In the genomic region with DNA sequence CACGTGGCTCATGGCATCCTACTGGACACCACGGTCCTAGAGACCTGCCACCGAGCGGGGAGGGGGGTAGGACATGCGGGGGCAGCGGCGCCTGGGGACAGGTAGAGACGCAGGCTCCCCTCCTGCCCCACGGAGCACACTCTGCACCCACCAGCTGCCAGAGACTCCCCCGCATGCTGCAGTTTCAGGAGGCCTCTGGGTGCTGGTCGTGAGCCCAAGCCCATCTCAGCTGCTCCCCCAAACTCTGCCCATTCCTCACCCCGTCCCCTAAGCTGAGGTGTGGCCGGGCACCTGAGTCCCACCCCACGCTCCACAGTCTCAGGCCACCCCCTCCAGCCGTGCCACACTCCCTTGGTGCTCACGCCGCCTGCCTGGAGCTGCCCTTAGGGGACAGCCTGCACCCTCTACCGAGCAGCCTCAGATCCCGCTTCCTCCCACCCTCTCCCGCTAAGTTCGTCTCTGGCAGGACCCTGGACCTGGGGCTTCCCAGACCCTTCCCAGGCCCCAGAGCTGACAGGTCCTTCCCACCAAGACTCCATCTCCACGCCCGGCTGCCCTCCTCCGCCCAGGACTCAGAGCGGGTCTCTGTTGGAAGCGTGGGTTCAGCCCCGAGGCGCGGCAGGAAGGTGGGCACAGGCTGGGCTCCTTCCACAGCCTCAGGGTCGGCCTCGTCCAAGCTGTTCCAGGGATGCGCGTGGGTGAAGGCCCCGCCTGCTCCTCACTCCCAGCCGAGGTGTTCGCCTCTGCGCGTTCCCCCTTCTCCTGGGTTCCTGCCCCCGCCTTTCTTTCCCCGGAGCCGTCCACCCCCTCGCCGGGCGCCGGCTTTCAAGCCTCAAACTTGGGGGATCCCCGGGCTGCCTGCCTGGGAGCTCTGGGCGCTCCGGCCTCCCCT, we compare ENCODE assay signal across 6 cellular contexts. TPM values are rescaled to one million over a fixed set of nuclear protein-coding genes. Genes with fewer than 3 reads are reported as not detected.
DNase-seq lines count a peak whose midpoint lies in the region; ATAC-seq and TF ChIP-seq lines count a peak whose summit lies in the region.

No MANE protein-coding gene starts in this region.

- no peak for TF ChIP-seq POLR2A in testis (IDR thresholded peaks at IDR 0.05)

- TF ChIP-seq CTCF in hepatocyte (IDR thresholded peaks at IDR 0.05; ENCODE audit: poor library complexity), result no peak
- no peak for TF ChIP-seq CTCF in testis (IDR thresholded peaks at IDR 0.05)

- peak; percentile 36 for DNase-seq in Right ventricle myocardium superior
- DNase-seq in left ventricle myocardium superior, result no peak
- peak; percentile 41 for DNase-seq in hepatocyte (ENCODE audit: low spot score)
- no peak for DNase-seq in testis
- no peak for DNase-seq in iPS-NIHi11 (ENCODE audit: low spot score)
- DNase-seq in COLO829 (ENCODE audit: low spot score), result no peak

- H3K79me2 ChIP-seq in hepatocyte, result peaks cover 49% of the 10 kb centered on the region

- intact Hi-C loops in Right ventricle myocardium superior (cut with DNase I), result loop anchor here (5.0 kb wide), 1 partner anchor 45 kb away; no protein-coding TSS in a partner anchor
- intact Hi-C loops in left ventricle myocardium superior (cut with micrococcal nuclease), result no loop called here
- intact Hi-C loops in testis (cut with DNase I; ENCODE audit: low total_unique reads), result no loop called here

- no peaks in the 10 kb centered on the region for H3K4me1 ChIP-seq in hepatocyte (ENCODE audit: insufficient read depth)
- peaks cover 4% of the 10 kb centered on the region for H3K4me1 ChIP-seq in testis

- H3K9me2 ChIP-seq in hepatocyte (replicated peaks; ENCODE audit: insufficient read depth), result no peaks in the 10 kb centered on the region

- ATAC-seq in Right ventricle myocardium superior (ENCODE audit: poor library complexity) (no peak), left ventricle myocardium superior (no peak)

- H3K9me3 ChIP-seq in hepatocyte (ENCODE audit: low read depth) (peaks cover 4% of the 10 kb centered on the region), testis (no peaks in the 10 kb centered on the region)

- peak overlapping the region; percentile 99 for H3K4me2 ChIP-seq in hepatocyte

- H3K36me3 ChIP-seq in hepatocyte (replicated peaks; ENCODE audit: insufficient read depth, low read depth) (no peaks in the 10 kb centered on the region), testis (ENCODE audit: low read depth, missing control alignments) (no peaks in the 10 kb centered on the region)

- H2AFZ ChIP-seq in hepatocyte, result no peak overlapping the region

- WGBS in hepatocyte (ENCODE audit: low lambda C conversion rate, missing lambda C conversion rate), result 32% methylated on average over 36 of the region's 48 CpGs
- 18% methylated on average over 40 to 48 of the region's 48 CpGs for WGBS in testis, 2 donors

- no peak overlapping the region for H3K27ac ChIP-seq in hepatocyte
- H3K27ac ChIP-seq in testis, result no peak overlapping the region

- H3K27me3 ChIP-seq in hepatocyte (no peaks in the 10 kb centered on the region), testis (no peaks in the 10 kb centered on the region)

- H3K4me3 ChIP-seq in hepatocyte (peak overlapping the region; percentile 48), testis (peak overlapping the region; percentile 61 to 73)

- no peaks in the 10 kb centered on the region for H4K20me1 ChIP-seq in hepatocyte (ENCODE audit: insufficient read depth, poor library complexity, severe bottlenecking)

RNA-seq across cellular contexts. Expression of a gene that starts 1.3 kb away (rescaled TPM):
- total RNA-seq in Right ventricle myocardium superior (20.7 TPM), left ventricle myocardium superior (21.3 TPM), hepatocyte (20.0 and 22.2 TPM in 2 replicates), testis (10 to 100 TPM in 1 of 2 donors, 1 to 10 TPM in 1; 9.4 to 16.4 TPM)
- polyA plus RNA-seq in hepatocyte (22.2 and 27.8 TPM in 2 replicates), testis (ENCODE audit: insufficient read depth, low read depth, low replicate concordance) (13.5 TPM)

RNA-seq across cellular contexts. Expression of a gene that starts 19.3 kb away (rescaled TPM):
- total RNA-seq in Right ventricle myocardium superior (13.2 TPM), left ventricle myocardium superior (14.0 TPM), hepatocyte (17.0 and 18.7 TPM in 2 replicates), testis (10 to 100 TPM; 26.9 to 29.3 TPM)
- polyA plus RNA-seq in hepatocyte (24.0 and 27.4 TPM in 2 replicates), testis (ENCODE audit: insufficient read depth, low read depth, low replicate concordance) (30.2 TPM)

RNA-seq across cellular contexts. Expression of a gene that starts 38.3 kb away (rescaled TPM):
- total RNA-seq in Right ventricle myocardium superior, result 80.2 TPM
- total RNA-seq in left ventricle myocardium superior, result 92.6 TPM
- 4.0 and 17.3 TPM in 2 replicates for total RNA-seq in hepatocyte
- polyA plus RNA-seq in hepatocyte, result 12.8 and 13.7 TPM in 2 replicates
- 10 to 100 TPM; 29.7 to 31.7 TPM for total RNA-seq in testis
- polyA plus RNA-seq in testis (ENCODE audit: insufficient read depth, low read depth, low replicate concordance), result 12.4 TPM

RNA-seq across cellular contexts. Expression of a gene that starts 48.9 kb away (rescaled TPM):
- 34.3 TPM for total RNA-seq in Right ventricle myocardium superior
- 37.3 TPM for total RNA-seq in left ventricle myocardium superior
- total RNA-seq in hepatocyte, result 95.4 and 112 TPM in 2 replicates
- polyA plus RNA-seq in hepatocyte, result 74.2 and 82.6 TPM in 2 replicates
- 100 to 1,000 TPM; 163 to 165 TPM for total RNA-seq in testis
- polyA plus RNA-seq in testis (ENCODE audit: insufficient read depth, low read depth, low replicate concordance), result 142 TPM

RNA-seq across cellular contexts. Expression of a gene that starts 54.7 kb away (rescaled TPM):
- 45.1 TPM for total RNA-seq in Right ventricle myocardium superior
- 53.4 TPM for total RNA-seq in left ventricle myocardium superior
- 24.5 and 34.4 TPM in 2 replicates for total RNA-seq in hepatocyte
- polyA plus RNA-seq in hepatocyte, result 41.5 and 42.3 TPM in 2 replicates
- total RNA-seq in testis, result 100 to 1,000 TPM; 115 to 128 TPM
- polyA plus RNA-seq in testis (ENCODE audit: insufficient read depth, low read depth, low replicate concordance), result 81.2 TPM

Comparison
In these comparisons a context has a peak if more than half of its experiments do, and no peak if none do; other contexts are left out.
1. DNase-seq: peak in Right ventricle myocardium superior (single experiment) and hepatocyte (single experiment); none in left ventricle myocardium superior (single experiment), testis (single experiment), iPS-NIHi11 (single experiment) and COLO829 (single experiment).